Comparison of ENCODE assay signal across 15 cellular contexts in genomic region chr18:37175727-37176126, GRCh38.
DNase-seq lines count a peak whose midpoint lies in the region; ATAC-seq and TF ChIP-seq lines count a peak whose summit lies in the region.
"Had no signal": no experiment of that assay in that cellular context is flagged by ENCODE, and none has a peak within 500 bp of the region (broad histone marks: within the 10 kb centered on the region; RNA-seq: fewer than 3 reads in every experiment).

No MANE protein-coding gene starts in this region.

- TF ChIP-seq EP300 in Ishikawa (IDR thresholded peaks at IDR 0.05; ENCODE audit: borderline replicate concordance): no peak

- CTCF ChIA-PET in WTC11 (lab: Charles Lee): interaction anchor here (0.7 to 1.3 kb wide), 2 partner anchors 9 to 276 kb away, joined by 3 to 4 read pairs; no protein-coding TSS in a partner anchor

- H3K27ac Mint-ChIP-seq in GM23338: peak overlapping the region; percentile 94
- H3K27ac Mint-ChIP-seq in WTC11: peak overlapping the region; percentile 83
- H3K27ac Mint-ChIP-seq in mesothelial cell of epicardium: no peak overlapping the region

- H3K4me3 Mint-ChIP-seq in GM23338 (peak overlapping the region; percentile 15; the same call in 2 of the 3 replicates), WTC11 (no peak overlapping the region), mesothelial cell of epicardium (no peak overlapping the region)

- H3K79me2 ChIP-seq in GM23338 (replicated peaks; ENCODE audit: insufficient read depth): no peaks in the 10 kb centered on the region

- POLR2A ChIA-PET in WTC11 (lab: Charles Lee): no interaction called here

- peak; percentile 81 for DNase-seq in GM23338 (ENCODE audit: low spot score)
- no peak for DNase-seq in WTC11 (ENCODE audit: low spot score)
- DNase-seq in iPS-NIHi7 (ENCODE audit: extremely low spot score): peak; percentile 18
- DNase-seq in NCI-H1092 treated with DMSO at 0.1 percent for 48 hours (lab: John Stamatoyannopoulos, UW): no peak
- DNase-seq in NCI-H2107 (lab: John Stamatoyannopoulos, UW): no peak
- no peak for DNase-seq in mesothelial cell of epicardium (ENCODE audit: low spot score in 2 of 2, unreplicated experiment in 2 of 2)
- DNase-seq: EL, KG1, NCI-H1436, NCI-H345, NCI-H774, Peyer's patch had no signal

- peaks cover 31% of the 10 kb centered on the region for H3K4me1 Mint-ChIP-seq in GM23338
- peaks cover 34% of the 10 kb centered on the region for H3K4me1 Mint-ChIP-seq in WTC11
- peaks cover 22% of the 10 kb centered on the region for H3K4me1 Mint-ChIP-seq in mesothelial cell of epicardium

- peak overlapping the region; percentile 4; the same call in 1 of the 2 replicates for H3K4me2 ChIP-seq in GM23338

- H3K4me3 ChIP-seq in GM23338: no peak overlapping the region
- H3K4me3 ChIP-seq: Peyer's patch had no signal

- H2AFZ ChIP-seq in GM23338: no peak overlapping the region

- peaks cover 13% of the 10 kb centered on the region for H3K4me1 ChIP-seq in GM23338 (ENCODE audit: insufficient read depth)
- H3K4me1 ChIP-seq: Peyer's patch had no signal

- peaks cover 2% of the 10 kb centered on the region for H3K27me3 Mint-ChIP-seq in GM23338 (ENCODE audit: insufficient read depth, low read depth, poor library complexity)
- no peaks in the 10 kb centered on the region for H3K27me3 Mint-ChIP-seq in WTC11 (ENCODE audit: low read depth)
- H3K27me3 Mint-ChIP-seq in mesothelial cell of epicardium (ENCODE audit: low read depth): no peaks in the 10 kb centered on the region

- no peaks in the 10 kb centered on the region for H3K36me3 ChIP-seq in GM23338 (ENCODE audit: insufficient read depth)
- H3K36me3 ChIP-seq: Peyer's patch had no signal

- H3F3A ChIP-seq in GM23338 (replicated peaks; ENCODE audit: low read depth): no peaks in the 10 kb centered on the region

- H3K9me3 Mint-ChIP-seq in GM23338 (no peaks in the 10 kb centered on the region; the same call in 2 of the 3 replicates), WTC11 (no peaks in the 10 kb centered on the region), mesothelial cell of epicardium (no peaks in the 10 kb centered on the region)

- H3K27ac ChIP-seq in GM23338 (ENCODE audit: low read depth): peak overlapping the region; percentile 70
- H3K27ac ChIP-seq: C4-2B, Peyer's patch had no signal

- H3K36me3 Mint-ChIP-seq in GM23338 (ENCODE audit: low read depth) (peaks cover 4% of the 10 kb centered on the region; the same call in 1 of the 3 replicates), WTC11 (peaks cover 3% of the 10 kb centered on the region; the same call in 1 of the 2 replicates), mesothelial cell of epicardium (peaks cover 4% of the 10 kb centered on the region)

- no peak for TF ChIP-seq RAD21 in Ishikawa (IDR thresholded peaks at IDR 0.05; ENCODE audit: low read depth)

- ATAC-seq in GM23338: peak; percentile 81
- peak; percentile 83 for ATAC-seq in WTC11
- ATAC-seq: Right ventricle myocardium inferior had no signal

- TF ChIP-seq CTCF in GM23338 (conservative IDR thresholded peaks at IDR 0.05; ENCODE audit: low read depth in 2 of 2) (no peak), WTC11 (IDR thresholded peaks at IDR 0.05) (no peak), mesothelial cell of epicardium (IDR thresholded peaks at IDR 0.05; ENCODE audit: unreplicated experiment) (no peak)

- no peaks in the 10 kb centered on the region for H3K9me2 ChIP-seq in GM23338 (ENCODE audit: insufficient read depth)

- H3K27me3 ChIP-seq in GM23338 (ENCODE audit: insufficient read depth): no peaks in the 10 kb centered on the region
- H3K27me3 ChIP-seq: Peyer's patch had no signal

- H4K20me1 ChIP-seq in GM23338 (replicated peaks; ENCODE audit: insufficient read depth): no peaks in the 10 kb centered on the region

TF ChIP-seq in GM23338, 12 proteins besides CTCF, POLR2A, EP300 and RAD21 (continues in another document):
- TF ChIP-seq ZNF331 (CRISPR knock-in tag; IDR thresholded peaks at IDR 0.05; ENCODE audit: low read depth) (no peak), JUNB (IDR thresholded peaks at IDR 0.05; ENCODE audit: unreplicated experiment) (no peak), ETS1 (IDR thresholded peaks at IDR 0.05) (no peak)

TF ChIP-seq in Ishikawa, 13 proteins besides CTCF, POLR2A, EP300 and RAD21:
- peak; percentile 46; the same call in 1 of the 2 replicates for TF ChIP-seq TCF12 (IDR thresholded peaks at IDR 0.05; ENCODE audit: low read depth)
- TF ChIP-seq YY1 (IDR thresholded peaks at IDR 0.05; ENCODE audit: low read depth): no peak
- no peak for TF ChIP-seq NFIC (IDR thresholded peaks at IDR 0.05)
- TF ChIP-seq TEAD4 (IDR thresholded peaks at IDR 0.05): peak; percentile 64
TF ChIP-seq in Ishikawa: peak in this region for 2.

TF ChIP-seq in WTC11, 78 proteins besides CTCF, POLR2A, EP300 and RAD21:
- TF ChIP-seq FOXK1 (CRISPR knock-in tag; IDR thresholded peaks at IDR 0.05) (no peak), GABPB1 (CRISPR knock-in tag; IDR thresholded peaks at IDR 0.05) (no peak), ZNF423 (CRISPR knock-in tag; IDR thresholded peaks at IDR 0.05) (no peak), ZNF396 (CRISPR knock-in tag; IDR thresholded peaks at IDR 0.05; ENCODE audit: borderline replicate concordance) (no peak), ZNF121 (CRISPR knock-in tag; IDR thresholded peaks at IDR 0.05) (no peak), NR3C1 (CRISPR knock-in tag; conservative IDR thresholded peaks at IDR 0.05; ENCODE audit: low read depth) (no peak), E2F5 (CRISPR knock-in tag; IDR thresholded peaks at IDR 0.05) (no peak), ATF1 (CRISPR knock-in tag; IDR thresholded peaks at IDR 0.05) (no peak)
- TF ChIP-seq, protein P1, sequence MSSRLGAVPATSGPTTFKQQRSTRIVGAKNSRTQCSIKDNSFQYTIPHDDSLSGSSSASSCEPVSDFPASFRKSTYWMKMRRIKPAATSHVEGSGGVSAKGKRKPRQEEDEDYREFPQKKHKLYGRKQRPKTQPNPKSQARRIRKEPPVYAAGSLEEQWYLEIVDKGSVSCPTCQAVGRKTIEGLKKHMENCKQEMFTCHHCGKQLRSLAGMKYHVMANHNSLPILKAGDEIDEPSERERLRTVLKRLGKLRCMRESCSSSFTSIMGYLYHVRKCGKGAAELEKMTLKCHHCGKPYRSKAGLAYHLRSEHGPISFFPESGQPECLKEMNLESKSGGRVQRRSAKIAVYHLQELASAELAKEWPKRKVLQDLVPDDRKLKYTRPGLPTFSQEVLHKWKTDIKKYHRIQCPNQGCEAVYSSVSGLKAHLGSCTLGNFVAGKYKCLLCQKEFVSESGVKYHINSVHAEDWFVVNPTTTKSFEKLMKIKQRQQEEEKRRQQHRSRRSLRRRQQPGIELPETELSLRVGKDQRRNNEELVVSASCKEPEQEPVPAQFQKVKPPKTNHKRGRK (CRISPR knock-in tag; IDR thresholded peaks at IDR 0.05; ENCODE audit: borderline replicate concordance): no peak
TF ChIP-seq in WTC11: peak in this region for 0.

Comparison
In these comparisons a context has a peak if more than half of its experiments do, and no peak if none do; other contexts are left out.
1. DNase-seq: peak in GM23338 (single experiment) and iPS-NIHi7 (single experiment); none in WTC11 (single experiment), NCI-H1092 treated with DMSO at 0.1 percent for 48 hours (single experiment), NCI-H2107 (single experiment) and mesothelial cell of epicardium (0 of 2).